ENCODE assay signal across 5 cellular contexts in the genomic region with DNA sequence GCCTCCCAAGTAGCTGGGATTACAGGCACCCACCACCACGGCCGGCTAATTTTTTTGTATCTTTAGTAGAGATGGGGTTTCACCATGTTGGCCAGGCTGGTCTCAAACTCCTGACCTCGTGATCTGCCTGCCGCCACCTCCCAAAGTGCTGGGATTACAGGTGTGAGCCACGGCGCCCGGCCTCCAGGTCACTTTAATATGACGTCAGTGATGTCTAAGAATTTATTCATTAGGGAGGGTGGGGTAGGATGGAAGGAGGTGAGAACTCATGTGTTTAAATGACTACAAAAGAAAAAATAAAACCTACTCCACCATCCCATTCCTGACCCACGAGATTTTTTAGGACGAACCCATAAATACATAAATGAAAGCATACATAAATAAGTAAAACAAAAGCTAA. TPM values are rescaled to one million over a fixed set of nuclear protein-coding genes. Genes with fewer than 3 reads are reported as not detected.
"Had no signal": no experiment of that assay in that cellular context is flagged by ENCODE, and none has a peak within 500 bp of the region (broad histone marks: within the 10 kb centered on the region; RNA-seq: fewer than 3 reads in every experiment).

No MANE protein-coding gene starts in this region.

RNA-seq across cellular contexts. Expression of a gene that starts 2.7 kb away (rescaled TPM):
- total RNA-seq: HT-29, HT1080, IMR-90, K562 had no signal
- polyA plus RNA-seq: IgD-negative memory B cell, IMR-90, K562 had no signal
